10 cellular contexts compared by ENCODE assay signal in the genomic region with DNA sequence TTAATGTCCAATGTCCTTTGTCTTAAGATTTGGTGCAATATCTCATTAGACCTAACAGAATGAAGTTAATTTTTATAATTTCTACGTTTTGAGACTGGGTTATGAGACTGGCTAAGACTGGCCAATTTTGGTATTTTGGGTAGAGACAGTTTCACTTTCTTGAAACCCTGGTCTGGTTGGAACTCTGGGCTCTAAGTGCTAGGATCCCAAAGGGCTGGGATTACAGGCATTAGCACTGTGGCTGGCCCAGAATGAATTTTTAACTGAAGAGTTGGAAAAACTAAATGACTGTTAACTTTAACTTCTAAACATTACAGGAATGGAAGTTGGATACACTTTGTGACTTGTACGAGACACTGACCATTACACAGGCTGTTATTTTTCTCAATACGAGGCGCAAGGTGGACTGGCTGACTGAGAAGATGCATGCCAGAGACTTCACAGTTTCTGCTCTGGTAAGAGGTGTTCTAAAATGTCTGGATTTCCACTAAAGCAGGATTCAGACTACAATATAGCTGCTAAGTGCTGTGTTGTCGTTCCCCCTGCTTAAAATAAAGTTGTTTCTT. TPM values are rescaled to one million over a fixed set of nuclear protein-coding genes. Genes with fewer than 3 reads are reported as not detected.
DNase-seq lines count a peak whose midpoint lies in the region; ATAC-seq, FAIRE-seq and TF ChIP-seq lines count a peak whose summit lies in the region.
"Had no signal": no experiment of that assay in that cellular context is flagged by ENCODE, and none has a peak within 500 bp of the region (broad histone marks: within the 10 kb centered on the region; RNA-seq: fewer than 3 reads in every experiment).

No MANE protein-coding gene starts in this region.

- dilution Hi-C loops in keratinocyte (cut with MboI; ENCODE audit: extremely low pct_ligation_motif_present, low sequenced_read_pairs), result no loop called here

- no peak for FAIRE-seq in keratinocyte (lab: Jason Lieb, UNC)

- intact Hi-C loops in activated T-helper 1 cell treated with anti-CD3 and anti-CD28 coated beads, Interleukin-12 subunit alpha, Interleukin-12 subunit beta, Interleukin-2, Interleukin-4 antibody, amounts not matched to agents 30 ng/mL and 10 ng/mL and 1 ng/mL, durations not matched to agents 14 hours and 24 hours and 36 hours (cut with micrococcal nuclease), result no loop called here
- intact Hi-C loops in spleen (cut with DNase I; ENCODE audit: low total_unique reads), result loop anchor here (10.0 kb wide), 2 partner anchors 212 to 852 kb away; a partner anchor contains a TSS

- H3K36me3 ChIP-seq in keratinocyte (ENCODE audit: control insufficient read depth in 2 of 2, extremely low read depth in 1 of 2, insufficient read depth in 2 of 2, low read length in 2 of 2) (peaks cover 37 to 52% of the 10 kb centered on the region in 2 experiments), spleen (peaks cover 0 to 78% (median 68%) of the 10 kb centered on the region in 6 donors)

- H3K9me3 Mint-ChIP-seq in stimulated activated naive CD8-positive, alpha-beta T cell treated with anti-CD3 and anti-CD28 coated beads, Interleukin-15, Interleukin-2, amounts not matched to agents 100 ng/mL and 50 ng/mL, for 24 hours, result no peaks in the 10 kb centered on the region
- H3K9me3 Mint-ChIP-seq in activated T-helper 1 cell treated with anti-CD3 and anti-CD28 coated beads, Interleukin-12 subunit alpha, Interleukin-12 subunit beta, Interleukin-2, Interleukin-4 antibody, amounts not matched to agents 30 ng/mL and 10 ng/mL and 1 ng/mL, durations not matched to agents 14 hours and 24 hours and 36 hours, result no peaks in the 10 kb centered on the region

- H3K4me1 Mint-ChIP-seq in stimulated activated naive CD8-positive, alpha-beta T cell treated with anti-CD3 and anti-CD28 coated beads, Interleukin-15, Interleukin-2, amounts not matched to agents 100 ng/mL and 50 ng/mL, for 24 hours (ENCODE audit: low read depth), result peaks cover 72% of the 10 kb centered on the region
- peaks cover 57% of the 10 kb centered on the region for H3K4me1 Mint-ChIP-seq in activated T-helper 1 cell treated with anti-CD3 and anti-CD28 coated beads, Interleukin-12 subunit alpha, Interleukin-12 subunit beta, Interleukin-2, Interleukin-4 antibody, amounts not matched to agents 30 ng/mL and 10 ng/mL and 1 ng/mL, durations not matched to agents 14 hours and 24 hours and 36 hours (ENCODE audit: low read depth)

- H4K20me1 ChIP-seq in keratinocyte (ENCODE audit: control insufficient read depth, extremely low read depth, insufficient read depth, low read length), result peaks cover 50% of the 10 kb centered on the region

- H3K4me3 Mint-ChIP-seq in stimulated activated naive CD8-positive, alpha-beta T cell treated with anti-CD3 and anti-CD28 coated beads, Interleukin-15, Interleukin-2, amounts not matched to agents 100 ng/mL and 50 ng/mL, for 24 hours, result peak overlapping the region; percentile 99
- H3K4me3 Mint-ChIP-seq in activated T-helper 1 cell treated with anti-CD3 and anti-CD28 coated beads, Interleukin-12 subunit alpha, Interleukin-12 subunit beta, Interleukin-2, Interleukin-4 antibody, amounts not matched to agents 30 ng/mL and 10 ng/mL and 1 ng/mL, durations not matched to agents 14 hours and 24 hours and 36 hours, result peak overlapping the region; percentile 95

- WGBS in spleen, 5 donors, result 56 to 77% (median 60%) methylated on average over 5 of the region's 5 CpGs

- ATAC-seq in stimulated activated naive CD8-positive, alpha-beta T cell treated with anti-CD3 and anti-CD28 coated beads, Interleukin-15, Interleukin-2, amounts not matched to agents 100 U/mL and 50 U/mL, for 24 hours, result no peak
- no peak for ATAC-seq in GM19463 (IDR thresholded peaks at IDR 0.05; ENCODE audit: unreplicated experiment)
- ATAC-seq in GM21723 (IDR thresholded peaks at IDR 0.05; ENCODE audit: unreplicated experiment), result no peak
- ATAC-seq: left lobe of liver had no signal

- H3K27ac ChIP-seq in keratinocyte (ENCODE audit: control insufficient read depth, insufficient read depth, low read length), result no peak overlapping the region
- H3K27ac ChIP-seq in spleen, result peak overlapping the region in 1 of 8 donors; percentile 5

- H3K9me1 ChIP-seq in keratinocyte (ENCODE audit: control insufficient read depth, extremely low read depth, insufficient read depth, low read length), result no peaks in the 10 kb centered on the region

- H3K9ac ChIP-seq in keratinocyte (ENCODE audit: control insufficient read depth, extremely low read depth, insufficient read depth, low read length), result peak overlapping the region; percentile 100

- peaks cover 19% of the 10 kb centered on the region for H3K4me1 ChIP-seq in keratinocyte (ENCODE audit: control insufficient read depth, extremely low read depth, insufficient read depth, low read length)
- H3K4me1 ChIP-seq in spleen, result peaks cover 36 to 68% (median 54%) of the 10 kb centered on the region in 6 donors

- no peaks in the 10 kb centered on the region for H3K27me3 Mint-ChIP-seq in stimulated activated naive CD8-positive, alpha-beta T cell treated with anti-CD3 and anti-CD28 coated beads, Interleukin-15, Interleukin-2, amounts not matched to agents 100 ng/mL and 50 ng/mL, for 24 hours
- H3K27me3 Mint-ChIP-seq in activated T-helper 1 cell treated with anti-CD3 and anti-CD28 coated beads, Interleukin-12 subunit alpha, Interleukin-12 subunit beta, Interleukin-2, Interleukin-4 antibody, amounts not matched to agents 30 ng/mL and 10 ng/mL and 1 ng/mL, durations not matched to agents 14 hours and 24 hours and 36 hours (ENCODE audit: insufficient read depth), result no peaks in the 10 kb centered on the region

- peak overlapping the region; percentile 100 for H3K27ac Mint-ChIP-seq in stimulated activated naive CD8-positive, alpha-beta T cell treated with anti-CD3 and anti-CD28 coated beads, Interleukin-15, Interleukin-2, amounts not matched to agents 100 ng/mL and 50 ng/mL, for 24 hours
- peak overlapping the region; percentile 94 for H3K27ac Mint-ChIP-seq in activated T-helper 1 cell treated with anti-CD3 and anti-CD28 coated beads, Interleukin-12 subunit alpha, Interleukin-12 subunit beta, Interleukin-2, Interleukin-4 antibody, amounts not matched to agents 30 ng/mL and 10 ng/mL and 1 ng/mL, durations not matched to agents 14 hours and 24 hours and 36 hours

- H3K4me3 ChIP-seq in keratinocyte (ENCODE audit: control insufficient read depth in 2 of 3, extremely low read depth in 1 of 3, insufficient read depth in 2 of 3, low read depth in 1 of 3, low read length in 3 of 3) (peak overlapping the region; percentile 93 to 99 (median 98)), spleen (peak overlapping the region in 2 of 8 donors; percentile 88)

- TF ChIP-seq CTCF in keratinocyte (optimal IDR thresholded peaks at IDR 0.05 in 1 of 3, IDR thresholded peaks at IDR 0.05 in 1 of 3, conservative IDR thresholded peaks at IDR 0.05 in 1 of 3; ENCODE audit: extremely low read depth in 1 of 3, insufficient read depth in 2 of 3, low read length in 3 of 3), result no peak
- no peak for TF ChIP-seq CTCF in spleen (IDR thresholded peaks at IDR 0.05 in 8 of 11, conservative IDR thresholded peaks at IDR 0.05 in 3 of 11)

- no peak for TF ChIP-seq POLR2A in spleen (IDR thresholded peaks at IDR 0.05)

- no peak for DNase-seq in stimulated activated naive CD8-positive, alpha-beta T cell treated with anti-CD3 and anti-CD28 coated beads, Interleukin-15, Interleukin-2, amounts not matched to agents 100 U/mL and 50 U/mL, for 24 hours
- DNase-seq in activated T-helper 1 cell treated with anti-CD3 and anti-CD28 coated beads, Interleukin-12 subunit alpha, Interleukin-12 subunit beta, Interleukin-2, Interleukin-4 antibody, amounts not matched to agents 30 ng/mL and 10 ng/mL and 1 ng/mL, durations not matched to agents 14 hours and 24 hours and 36 hours (ENCODE audit: low spot score), result no peak
- DNase-seq in keratinocyte (ENCODE audit: low read depth, low spot score) (no peak), foreskin melanocyte (no peak), spleen (no peak)
- DNase-seq: activated gamma-delta T cell had no signal

- H3K4me2 ChIP-seq in keratinocyte (ENCODE audit: control insufficient read depth, extremely low read depth, insufficient read depth, low read depth, low read length), result peak overlapping the region; percentile 88

- H2AFZ ChIP-seq in keratinocyte (ENCODE audit: control insufficient read depth, low read length), result no peak overlapping the region

- H3K27me3 ChIP-seq in keratinocyte (ENCODE audit: control insufficient read depth, extremely low read depth, insufficient read depth, low read length), result no peaks in the 10 kb centered on the region
- H3K27me3 ChIP-seq in spleen (replicated peaks in 1 of 7), result no peaks in the 10 kb centered on the region

- peaks cover 45% of the 10 kb centered on the region for H3K79me2 ChIP-seq in keratinocyte (ENCODE audit: control insufficient read depth, insufficient read depth, low read length)

- H3K9me3 ChIP-seq in keratinocyte (ENCODE audit: control insufficient read depth, low read depth, low read length) (no peaks in the 10 kb centered on the region), spleen (no peaks in the 10 kb centered on the region)

- H3K36me3 Mint-ChIP-seq in stimulated activated naive CD8-positive, alpha-beta T cell treated with anti-CD3 and anti-CD28 coated beads, Interleukin-15, Interleukin-2, amounts not matched to agents 100 ng/mL and 50 ng/mL, for 24 hours (ENCODE audit: low read depth), result peaks cover 85% of the 10 kb centered on the region
- peaks cover 77% of the 10 kb centered on the region for H3K36me3 Mint-ChIP-seq in activated T-helper 1 cell treated with anti-CD3 and anti-CD28 coated beads, Interleukin-12 subunit alpha, Interleukin-12 subunit beta, Interleukin-2, Interleukin-4 antibody, amounts not matched to agents 30 ng/mL and 10 ng/mL and 1 ng/mL, durations not matched to agents 14 hours and 24 hours and 36 hours (ENCODE audit: low read depth)

RNA-seq across cellular contexts. Expression of a gene that starts 3.5 kb away (rescaled TPM):
- total RNA-seq in activated T-helper 1 cell treated with anti-CD3 and anti-CD28 coated beads, Interleukin-12 subunit alpha, Interleukin-12 subunit beta, Interleukin-2, Interleukin-4 antibody, amounts not matched to agents 30 ng/mL and 10 ng/mL and 1 ng/mL, durations not matched to agents 14 hours and 24 hours and 36 hours, result 491 and 514 TPM in 2 replicates
- polyA plus RNA-seq in keratinocyte (208 to 568 TPM (median 416 TPM) in 3 replicates), spleen (100 to 1,000 TPM; 354 to 397 (median 381) TPM)
- polyA plus RNA-seq in keratinocyte (2011; ENCODE audit: low read depth), result 372 TPM
- polyA plus RNA-seq in keratinocyte (2011; cell fraction: cytosol; rRNA removed), result 180 and 268 TPM in 2 replicates
- 553 and 969 TPM in 2 replicates for polyA plus RNA-seq in keratinocyte (2011; cell fraction: nucleus; rRNA removed)
- 143 and 560 TPM in 2 replicates for polyA plus RNA-seq in keratinocyte (2012; ENCODE audit: low replicate concordance)
- polyA minus RNA-seq in keratinocyte, result 56.3 to 311 TPM (median 141 TPM) in 3 replicates
- polyA minus RNA-seq in keratinocyte (2011; cell fraction: cytosol; rRNA and poly(A)+ RNA removed), result 79.4 TPM
- 212 and 350 TPM in 2 replicates for polyA minus RNA-seq in keratinocyte (2011; cell fraction: nucleus; rRNA and poly(A)+ RNA removed)
- 100 to 1,000 TPM; 255 to 512 (median 355) TPM for total RNA-seq in spleen

RNA-seq across cellular contexts. Expression of a gene that starts 19.4 kb away (rescaled TPM):
- total RNA-seq in activated T-helper 1 cell treated with anti-CD3 and anti-CD28 coated beads, Interleukin-12 subunit alpha, Interleukin-12 subunit beta, Interleukin-2, Interleukin-4 antibody, amounts not matched to agents 30 ng/mL and 10 ng/mL and 1 ng/mL, durations not matched to agents 14 hours and 24 hours and 36 hours, result 111 and 122 TPM in 2 replicates
- 8.1 to 22.8 TPM (median 19.7 TPM) in 3 replicates for polyA plus RNA-seq in keratinocyte
- polyA plus RNA-seq in keratinocyte (2011; ENCODE audit: low read depth), result 10.3 TPM
- 9.1 and 12.3 TPM in 2 replicates for polyA plus RNA-seq in keratinocyte (2011; cell fraction: cytosol; rRNA removed)
- polyA plus RNA-seq in keratinocyte (2011; cell fraction: nucleus; rRNA removed), result 15.4 and 24.0 TPM in 2 replicates
- 13.8 and 22.8 TPM in 2 replicates for polyA plus RNA-seq in keratinocyte (2012; ENCODE audit: low replicate concordance)
- polyA minus RNA-seq in keratinocyte, result 1.9 to 9.9 TPM (median 6.5 TPM) in 3 replicates
- 3.1 TPM for polyA minus RNA-seq in keratinocyte (2011; cell fraction: cytosol; rRNA and poly(A)+ RNA removed)
- 2.2 and 4.3 TPM in 2 replicates for polyA minus RNA-seq in keratinocyte (2011; cell fraction: nucleus; rRNA and poly(A)+ RNA removed)
- total RNA-seq in spleen, result 10 to 100 TPM; 14.4 to 22.0 (median 18.3) TPM
- polyA plus RNA-seq in spleen, result 10 to 100 TPM; 17.5 to 27.2 (median 23.9) TPM

RNA-seq across cellular contexts. Expression of a gene that starts 55.6 kb away (rescaled TPM):
- not detected in 2 replicates for total RNA-seq in activated T-helper 1 cell treated with anti-CD3 and anti-CD28 coated beads, Interleukin-12 subunit alpha, Interleukin-12 subunit beta, Interleukin-2, Interleukin-4 antibody, amounts not matched to agents 30 ng/mL and 10 ng/mL and 1 ng/mL, durations not matched to agents 14 hours and 24 hours and 36 hours
- polyA plus RNA-seq in keratinocyte (not detected in 3 replicates), spleen (under 1 TPM in 2 of 3 donors, not detected in 1; 0.11 to 0.12 TPM)
- polyA plus RNA-seq in keratinocyte (2011; ENCODE audit: low read depth), result not detected
- polyA plus RNA-seq in keratinocyte (2011; cell fraction: cytosol; rRNA removed), result not detected in 2 replicates
- polyA plus RNA-seq in keratinocyte (2011; cell fraction: nucleus; rRNA removed), result not detected in 2 replicates
- not detected in 2 replicates for polyA plus RNA-seq in keratinocyte (2012; ENCODE audit: low replicate concordance)
- not detected in 3 replicates for polyA minus RNA-seq in keratinocyte
- polyA minus RNA-seq in keratinocyte (2011; cell fraction: cytosol; rRNA and poly(A)+ RNA removed), result not detected
- polyA minus RNA-seq in keratinocyte (2011; cell fraction: nucleus; rRNA and poly(A)+ RNA removed), result not detected in 2 replicates
- under 1 TPM in 1 of 7 donors, not detected in 6; 0.17 TPM for total RNA-seq in spleen
- total RNA-seq: left lobe of liver had no signal
